Comparison of ENCODE assay signal across 24 cellular contexts in genomic region chr1:52192436-52192835, GRCh38.
"Had no signal": no experiment of that assay in that cellular context is flagged by ENCODE, and none has a peak within 500 bp of the region (broad histone marks: within the 10 kb centered on the region; RNA-seq: fewer than 3 reads in every experiment).

No MANE protein-coding gene starts in this region.

- H3K27me3 Mint-ChIP-seq: activated naive CD8-positive, alpha-beta T cell; T-helper 17 cell had no signal

- H3K27ac Mint-ChIP-seq: activated naive CD8-positive, alpha-beta T cell; activated T-helper 2 cell treated with anti-CD3 and anti-CD28 coated beads, Interferon-gamma antibody, Interleukin-2, Interleukin-4, amounts not matched to agents 10 μg/mL and 5 μg/mL and 100 μg/mL, durations not matched to agents 14 hours and 24 hours and 36 hours; natural killer cell; T-helper 17 cell had no signal

- ATAC-seq: activated T-cell treated with anti-CD3 and anti-CD28 coated beads, Interleukin-2, amount 50 U/mL, for 4 hours; left ventricle myocardium superior; natural killer cell; stimulated activated naive CD8-positive, alpha-beta T cell treated with anti-CD3 and anti-CD28 coated beads, Interleukin-15, Interleukin-2, amounts not matched to agents 100 U/mL and 50 U/mL, for 24 hours; T-helper 17 cell had no signal

- H3K4me3 Mint-ChIP-seq: activated naive CD8-positive, alpha-beta T cell; activated T-cell treated with anti-CD3 and anti-CD28 coated beads, Interleukin-2, amount 50 U/mL, for 4 hours; natural killer cell; T-helper 17 cell had no signal

- H3K27ac ChIP-seq: adrenal gland, ascending aorta, hepatocyte, ovary, prostate gland, thyroid gland had no signal

- H3K4me1 Mint-ChIP-seq: natural killer cell had no signal

- H3K9me3 Mint-ChIP-seq: activated T-cell treated with anti-CD3 and anti-CD28 coated beads, Interleukin-2, amount 50 U/mL, for 4 hours; activated T-helper 2 cell treated with anti-CD3 and anti-CD28 coated beads, Interferon-gamma antibody, Interleukin-2, Interleukin-4, amounts not matched to agents 10 μg/mL and 5 μg/mL and 100 μg/mL, durations not matched to agents 14 hours and 24 hours and 36 hours; natural killer cell had no signal

- H3K36me3 Mint-ChIP-seq: natural killer cell had no signal

- DNase-seq: activated CD4-positive, alpha-beta T cell treated with anti-CD3 and anti-CD28 coated beads for 4 hours; activated CD4-positive, alpha-beta T cell treated with anti-CD3 and anti-CD28 coated beads, Interleukin-2, amount 50 U/mL, for 48 hours; activated CD4-positive, CD25-positive, alpha-beta regulatory T cell; activated CD8-positive, alpha-beta memory T cell treated with anti-CD3 and anti-CD28 coated beads, Interleukin-2, amount 50 U/mL, for 48 hours; activated naive CD4-positive, alpha-beta T cell; activated T-cell treated with anti-CD3 and anti-CD28 coated beads, Interleukin-2, amount 50 U/mL, for 4 hours; adrenal gland; cerebellar nuclear complex; cortex of kidney; foreskin melanocyte; left ventricle myocardium superior; midbrain; natural killer cell; ovary; stimulated activated CD4-positive, alpha-beta T cell treated with anti-CD3 and anti-CD28 coated beads, Interleukin-4, amount 100 ng/mL, for 24 hours; stimulated activated naive CD8-positive, alpha-beta T cell treated with anti-CD3 and anti-CD28 coated beads, Interleukin-15, Interleukin-2, amounts not matched to agents 100 U/mL and 50 U/mL, for 24 hours; substantia nigra; T-helper 17 cell; thyroid gland had no signal
